In the genomic region with DNA sequence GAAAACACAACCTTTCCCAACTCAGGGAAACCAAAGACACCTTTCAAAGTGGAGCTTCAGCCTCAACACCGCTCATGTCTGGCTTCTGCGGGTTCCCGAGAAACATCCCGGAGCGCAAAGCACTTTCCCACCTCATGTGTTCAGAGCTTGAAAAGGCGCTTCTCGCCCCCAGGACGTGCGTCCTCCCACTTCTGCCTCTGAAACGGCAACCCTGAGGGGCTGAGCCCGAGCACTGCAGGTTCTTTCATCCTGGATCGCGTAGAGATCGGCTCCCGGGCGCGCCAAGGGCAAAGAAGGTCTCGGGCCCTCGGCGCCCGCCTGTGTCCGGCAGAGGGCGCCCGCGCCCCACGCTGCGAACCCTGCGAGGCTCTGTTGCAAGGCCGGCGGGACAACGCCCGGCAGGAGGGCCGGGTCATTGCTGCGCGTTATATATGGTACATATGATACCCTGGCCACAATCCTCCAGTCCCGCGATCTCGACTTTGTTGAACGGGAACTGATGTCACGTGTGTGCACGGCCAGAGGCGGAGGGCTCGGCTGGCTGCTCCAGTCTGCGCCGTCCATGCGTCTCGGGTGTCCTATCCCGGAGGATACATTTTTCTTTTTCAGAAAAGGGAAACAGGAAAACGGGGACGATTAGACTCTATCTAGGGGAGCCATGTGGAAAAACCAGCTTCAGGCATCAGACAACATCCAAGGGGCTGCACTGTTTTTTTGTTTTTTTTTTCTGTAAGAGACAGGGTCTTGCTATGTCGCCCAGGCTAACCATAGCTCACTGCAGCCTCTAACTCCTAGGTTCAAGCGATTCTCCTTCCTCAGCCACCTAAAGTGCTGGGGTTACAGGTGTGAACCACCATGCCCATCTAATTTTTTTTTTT, we compare ENCODE assay signal across 1 cellular context.
TF ChIP-seq lines count a peak whose summit lies in the region.

No MANE protein-coding gene starts in this region.

TF ChIP-seq in HepG2, 621 proteins besides CTCF, POLR2A, EP300 and RAD21 (continued from another document and continues in another):
- TF ChIP-seq, protein P1, sequence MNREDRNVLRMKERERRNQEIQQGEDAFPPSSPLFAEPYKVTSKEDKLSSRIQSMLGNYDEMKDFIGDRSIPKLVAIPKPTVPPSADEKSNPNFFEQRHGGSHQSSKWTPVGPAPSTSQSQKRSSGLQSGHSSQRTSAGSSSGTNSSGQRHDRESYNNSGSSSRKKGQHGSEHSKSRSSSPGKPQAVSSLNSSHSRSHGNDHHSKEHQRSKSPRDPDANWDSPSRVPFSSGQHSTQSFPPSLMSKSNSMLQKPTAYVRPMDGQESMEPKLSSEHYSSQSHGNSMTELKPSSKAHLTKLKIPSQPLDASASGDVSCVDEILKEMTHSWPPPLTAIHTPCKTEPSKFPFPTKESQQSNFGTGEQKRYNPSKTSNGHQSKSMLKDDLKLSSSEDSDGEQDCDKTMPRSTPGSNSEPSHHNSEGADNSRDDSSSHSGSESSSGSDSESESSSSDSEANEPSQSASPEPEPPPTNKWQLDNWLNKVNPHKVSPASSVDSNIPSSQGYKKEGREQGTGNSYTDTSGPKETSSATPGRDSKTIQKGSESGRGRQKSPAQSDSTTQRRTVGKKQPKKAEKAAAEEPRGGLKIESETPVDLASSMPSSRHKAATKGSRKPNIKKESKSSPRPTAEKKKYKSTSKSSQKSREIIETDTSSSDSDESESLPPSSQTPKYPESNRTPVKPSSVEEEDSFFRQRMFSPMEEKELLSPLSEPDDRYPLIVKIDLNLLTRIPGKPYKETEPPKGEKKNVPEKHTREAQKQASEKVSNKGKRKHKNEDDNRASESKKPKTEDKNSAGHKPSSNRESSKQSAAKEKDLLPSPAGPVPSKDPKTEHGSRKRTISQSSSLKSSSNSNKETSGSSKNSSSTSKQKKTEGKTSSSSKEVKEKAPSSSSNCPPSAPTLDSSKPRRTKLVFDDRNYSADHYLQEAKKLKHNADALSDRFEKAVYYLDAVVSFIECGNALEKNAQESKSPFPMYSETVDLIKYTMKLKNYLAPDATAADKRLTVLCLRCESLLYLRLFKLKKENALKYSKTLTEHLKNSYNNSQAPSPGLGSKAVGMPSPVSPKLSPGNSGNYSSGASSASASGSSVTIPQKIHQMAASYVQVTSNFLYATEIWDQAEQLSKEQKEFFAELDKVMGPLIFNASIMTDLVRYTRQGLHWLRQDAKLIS (CRISPR knock-in tag; IDR thresholded peaks at IDR 0.05): no peak
- TF ChIP-seq, protein P2, sequence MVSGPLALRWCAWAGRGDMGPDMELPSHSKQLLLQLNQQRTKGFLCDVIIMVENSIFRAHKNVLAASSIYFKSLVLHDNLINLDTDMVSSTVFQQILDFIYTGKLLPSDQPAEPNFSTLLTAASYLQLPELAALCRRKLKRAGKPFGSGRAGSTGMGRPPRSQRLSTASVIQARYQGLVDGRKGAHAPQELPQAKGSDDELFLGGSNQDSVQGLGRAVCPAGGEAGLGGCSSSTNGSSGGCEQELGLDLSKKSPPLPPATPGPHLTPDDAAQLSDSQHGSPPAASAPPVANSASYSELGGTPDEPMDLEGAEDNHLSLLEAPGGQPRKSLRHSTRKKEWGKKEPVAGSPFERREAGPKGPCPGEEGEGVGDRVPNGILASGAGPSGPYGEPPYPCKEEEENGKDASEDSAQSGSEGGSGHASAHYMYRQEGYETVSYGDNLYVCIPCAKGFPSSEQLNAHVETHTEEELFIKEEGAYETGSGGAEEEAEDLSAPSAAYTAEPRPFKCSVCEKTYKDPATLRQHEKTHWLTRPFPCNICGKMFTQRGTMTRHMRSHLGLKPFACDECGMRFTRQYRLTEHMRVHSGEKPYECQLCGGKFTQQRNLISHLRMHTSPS (CRISPR knock-in tag; IDR thresholded peaks at IDR 0.05; ENCODE audit: low read depth): no peak; the same call in 1 of the 2 replicates
- peak; percentile 71 for TF ChIP-seq SOX5 (CRISPR knock-in tag; IDR thresholded peaks at IDR 0.05; ENCODE audit: borderline replicate concordance)
- TF ChIP-seq, protein P3, sequence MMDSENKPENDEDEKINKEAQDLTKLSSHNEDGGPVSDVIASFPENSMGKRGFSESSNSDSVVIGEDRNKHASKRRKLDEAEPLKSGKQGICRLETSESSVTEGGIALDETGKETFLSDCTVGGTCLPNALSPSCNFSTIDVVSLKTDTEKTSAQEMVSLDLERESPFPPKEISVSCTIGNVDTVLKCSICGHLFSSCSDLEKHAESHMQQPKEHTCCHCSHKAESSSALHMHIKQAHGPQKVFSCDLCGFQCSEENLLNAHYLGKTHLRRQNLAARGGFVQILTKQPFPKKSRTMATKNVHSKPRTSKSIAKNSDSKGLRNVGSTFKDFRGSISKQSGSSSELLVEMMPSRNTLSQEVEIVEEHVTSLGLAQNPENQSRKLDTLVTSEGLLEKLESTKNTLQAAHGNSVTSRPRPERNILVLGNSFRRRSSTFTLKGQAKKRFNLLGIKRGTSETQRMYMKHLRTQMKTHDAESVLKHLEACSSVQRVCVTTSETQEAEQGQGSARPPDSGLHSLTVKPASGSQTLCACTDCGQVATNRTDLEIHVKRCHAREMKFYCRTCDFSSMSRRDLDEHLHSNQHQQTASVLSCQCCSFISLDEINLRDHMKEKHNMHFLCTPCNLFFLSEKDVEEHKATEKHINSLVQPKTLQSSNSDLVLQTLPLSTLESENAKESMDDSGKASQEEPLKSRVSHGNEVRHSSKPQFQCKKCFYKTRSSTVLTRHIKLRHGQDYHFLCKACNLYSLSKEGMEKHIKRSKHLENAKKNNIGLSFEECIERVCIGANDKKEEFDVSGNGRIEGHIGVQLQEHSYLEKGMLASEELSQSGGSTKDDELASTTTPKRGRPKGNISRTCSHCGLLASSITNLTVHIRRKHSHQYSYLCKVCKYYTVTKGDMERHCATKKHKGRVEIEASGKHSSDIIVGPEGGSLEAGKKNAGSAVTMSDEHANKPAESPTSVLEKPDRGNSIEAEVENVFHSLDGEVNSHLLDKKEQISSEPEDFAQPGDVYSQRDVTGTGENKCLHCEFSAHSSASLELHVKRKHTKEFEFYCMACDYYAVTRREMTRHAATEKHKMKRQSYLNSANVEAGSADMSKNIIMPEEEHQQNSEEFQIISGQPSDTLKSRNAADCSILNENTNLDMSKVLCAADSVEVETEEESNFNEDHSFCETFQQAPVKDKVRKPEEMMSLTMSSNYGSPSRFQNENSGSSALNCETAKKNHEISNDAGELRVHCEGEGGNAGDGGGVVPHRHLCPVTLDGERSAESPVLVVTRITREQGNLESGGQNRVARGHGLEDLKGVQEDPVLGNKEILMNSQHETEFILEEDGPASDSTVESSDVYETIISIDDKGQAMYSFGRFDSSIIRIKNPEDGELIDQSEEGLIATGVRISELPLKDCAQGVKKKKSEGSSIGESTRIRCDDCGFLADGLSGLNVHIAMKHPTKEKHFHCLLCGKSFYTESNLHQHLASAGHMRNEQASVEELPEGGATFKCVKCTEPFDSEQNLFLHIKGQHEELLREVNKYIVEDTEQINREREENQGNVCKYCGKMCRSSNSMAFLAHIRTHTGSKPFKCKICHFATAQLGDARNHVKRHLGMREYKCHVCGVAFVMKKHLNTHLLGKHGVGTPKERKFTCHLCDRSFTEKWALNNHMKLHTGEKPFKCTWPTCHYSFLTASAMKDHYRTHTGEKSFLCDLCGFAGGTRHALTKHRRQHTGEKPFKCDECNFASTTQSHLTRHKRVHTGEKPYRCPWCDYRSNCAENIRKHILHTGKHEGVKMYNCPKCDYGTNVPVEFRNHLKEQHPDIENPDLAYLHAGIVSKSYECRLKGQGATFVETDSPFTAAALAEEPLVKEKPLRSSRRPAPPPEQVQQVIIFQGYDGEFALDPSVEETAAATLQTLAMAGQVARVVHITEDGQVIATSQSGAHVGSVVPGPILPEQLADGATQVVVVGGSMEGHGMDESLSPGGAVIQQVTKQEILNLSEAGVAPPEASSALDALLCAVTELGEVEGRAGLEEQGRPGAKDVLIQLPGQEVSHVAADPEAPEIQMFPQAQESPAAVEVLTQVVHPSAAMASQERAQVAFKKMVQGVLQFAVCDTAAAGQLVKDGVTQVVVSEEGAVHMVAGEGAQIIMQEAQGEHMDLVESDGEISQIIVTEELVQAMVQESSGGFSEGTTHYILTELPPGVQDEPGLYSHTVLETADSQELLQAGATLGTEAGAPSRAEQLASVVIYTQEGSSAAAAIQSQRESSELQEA (CRISPR knock-in tag; IDR thresholded peaks at IDR 0.05; ENCODE audit: not compliant biosample characterization): peak; percentile 86
- TF ChIP-seq STAG1 (CRISPR knock-in tag; IDR thresholded peaks at IDR 0.05): peak; percentile 100
- TF ChIP-seq, protein P4, sequence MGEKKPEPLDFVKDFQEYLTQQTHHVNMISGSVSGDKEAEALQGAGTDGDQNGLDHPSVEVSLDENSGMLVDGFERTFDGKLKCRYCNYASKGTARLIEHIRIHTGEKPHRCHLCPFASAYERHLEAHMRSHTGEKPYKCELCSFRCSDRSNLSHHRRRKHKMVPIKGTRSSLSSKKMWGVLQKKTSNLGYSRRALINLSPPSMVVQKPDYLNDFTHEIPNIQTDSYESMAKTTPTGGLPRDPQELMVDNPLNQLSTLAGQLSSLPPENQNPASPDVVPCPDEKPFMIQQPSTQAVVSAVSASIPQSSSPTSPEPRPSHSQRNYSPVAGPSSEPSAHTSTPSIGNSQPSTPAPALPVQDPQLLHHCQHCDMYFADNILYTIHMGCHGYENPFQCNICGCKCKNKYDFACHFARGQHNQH (CRISPR knock-in tag; IDR thresholded peaks at IDR 0.05): peak; percentile 97
- 0 out of 2 replicates have a peak, but pooled peaks have one; percentile 70 for TF ChIP-seq KDM4B (CRISPR knock-in tag; IDR thresholded peaks at IDR 0.05)
- TF ChIP-seq ZNF605 (CRISPR knock-in tag; IDR thresholded peaks at IDR 0.05): peak; percentile 65; the same call in 1 of the 2 replicates
- TF ChIP-seq, protein P5, sequence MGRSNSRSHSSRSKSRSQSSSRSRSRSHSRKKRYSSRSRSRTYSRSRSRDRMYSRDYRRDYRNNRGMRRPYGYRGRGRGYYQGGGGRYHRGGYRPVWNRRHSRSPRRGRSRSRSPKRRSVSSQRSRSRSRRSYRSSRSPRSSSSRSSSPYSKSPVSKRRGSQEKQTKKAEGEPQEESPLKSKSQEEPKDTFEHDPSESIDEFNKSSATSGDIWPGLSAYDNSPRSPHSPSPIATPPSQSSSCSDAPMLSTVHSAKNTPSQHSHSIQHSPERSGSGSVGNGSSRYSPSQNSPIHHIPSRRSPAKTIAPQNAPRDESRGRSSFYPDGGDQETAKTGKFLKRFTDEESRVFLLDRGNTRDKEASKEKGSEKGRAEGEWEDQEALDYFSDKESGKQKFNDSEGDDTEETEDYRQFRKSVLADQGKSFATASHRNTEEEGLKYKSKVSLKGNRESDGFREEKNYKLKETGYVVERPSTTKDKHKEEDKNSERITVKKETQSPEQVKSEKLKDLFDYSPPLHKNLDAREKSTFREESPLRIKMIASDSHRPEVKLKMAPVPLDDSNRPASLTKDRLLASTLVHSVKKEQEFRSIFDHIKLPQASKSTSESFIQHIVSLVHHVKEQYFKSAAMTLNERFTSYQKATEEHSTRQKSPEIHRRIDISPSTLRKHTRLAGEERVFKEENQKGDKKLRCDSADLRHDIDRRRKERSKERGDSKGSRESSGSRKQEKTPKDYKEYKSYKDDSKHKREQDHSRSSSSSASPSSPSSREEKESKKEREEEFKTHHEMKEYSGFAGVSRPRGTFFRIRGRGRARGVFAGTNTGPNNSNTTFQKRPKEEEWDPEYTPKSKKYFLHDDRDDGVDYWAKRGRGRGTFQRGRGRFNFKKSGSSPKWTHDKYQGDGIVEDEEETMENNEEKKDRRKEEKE (IDR thresholded peaks at IDR 0.05): no peak
- TF ChIP-seq KLF9 (CRISPR knock-in tag; IDR thresholded peaks at IDR 0.05; ENCODE audit: low read depth): peak; percentile 29; the same call in 1 of the 2 replicates
- TF ChIP-seq MIER2 (CRISPR knock-in tag; IDR thresholded peaks at IDR 0.05): peak; percentile 83; the same call in 1 of the 2 replicates
- TF ChIP-seq, protein P6, sequence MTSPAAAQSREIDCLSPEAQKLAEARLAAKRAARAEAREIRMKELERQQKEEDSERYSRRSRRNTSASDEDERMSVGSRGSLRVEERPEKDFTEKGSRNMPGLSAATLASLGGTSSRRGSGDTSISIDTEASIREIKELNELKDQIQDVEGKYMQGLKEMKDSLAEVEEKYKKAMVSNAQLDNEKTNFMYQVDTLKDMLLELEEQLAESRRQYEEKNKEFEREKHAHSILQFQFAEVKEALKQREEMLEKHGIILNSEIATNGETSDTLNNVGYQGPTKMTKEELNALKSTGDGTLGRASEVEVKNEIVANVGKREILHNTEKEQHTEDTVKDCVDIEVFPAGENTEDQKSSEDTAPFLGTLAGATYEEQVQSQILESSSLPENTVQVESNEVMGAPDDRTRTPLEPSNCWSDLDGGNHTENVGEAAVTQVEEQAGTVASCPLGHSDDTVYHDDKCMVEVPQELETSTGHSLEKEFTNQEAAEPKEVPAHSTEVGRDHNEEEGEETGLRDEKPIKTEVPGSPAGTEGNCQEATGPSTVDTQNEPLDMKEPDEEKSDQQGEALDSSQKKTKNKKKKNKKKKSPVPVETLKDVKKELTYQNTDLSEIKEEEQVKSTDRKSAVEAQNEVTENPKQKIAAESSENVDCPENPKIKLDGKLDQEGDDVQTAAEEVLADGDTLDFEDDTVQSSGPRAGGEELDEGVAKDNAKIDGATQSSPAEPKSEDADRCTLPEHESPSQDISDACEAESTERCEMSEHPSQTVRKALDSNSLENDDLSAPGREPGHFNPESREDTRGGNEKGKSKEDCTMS (CRISPR knock-in tag; conservative IDR thresholded peaks at IDR 0.05): 0 out of 2 replicates have a peak, but pooled peaks have one; percentile 42
- no peak for TF ChIP-seq JUN (CRISPR knock-in tag; IDR thresholded peaks at IDR 0.05)
- TF ChIP-seq, protein P7, sequence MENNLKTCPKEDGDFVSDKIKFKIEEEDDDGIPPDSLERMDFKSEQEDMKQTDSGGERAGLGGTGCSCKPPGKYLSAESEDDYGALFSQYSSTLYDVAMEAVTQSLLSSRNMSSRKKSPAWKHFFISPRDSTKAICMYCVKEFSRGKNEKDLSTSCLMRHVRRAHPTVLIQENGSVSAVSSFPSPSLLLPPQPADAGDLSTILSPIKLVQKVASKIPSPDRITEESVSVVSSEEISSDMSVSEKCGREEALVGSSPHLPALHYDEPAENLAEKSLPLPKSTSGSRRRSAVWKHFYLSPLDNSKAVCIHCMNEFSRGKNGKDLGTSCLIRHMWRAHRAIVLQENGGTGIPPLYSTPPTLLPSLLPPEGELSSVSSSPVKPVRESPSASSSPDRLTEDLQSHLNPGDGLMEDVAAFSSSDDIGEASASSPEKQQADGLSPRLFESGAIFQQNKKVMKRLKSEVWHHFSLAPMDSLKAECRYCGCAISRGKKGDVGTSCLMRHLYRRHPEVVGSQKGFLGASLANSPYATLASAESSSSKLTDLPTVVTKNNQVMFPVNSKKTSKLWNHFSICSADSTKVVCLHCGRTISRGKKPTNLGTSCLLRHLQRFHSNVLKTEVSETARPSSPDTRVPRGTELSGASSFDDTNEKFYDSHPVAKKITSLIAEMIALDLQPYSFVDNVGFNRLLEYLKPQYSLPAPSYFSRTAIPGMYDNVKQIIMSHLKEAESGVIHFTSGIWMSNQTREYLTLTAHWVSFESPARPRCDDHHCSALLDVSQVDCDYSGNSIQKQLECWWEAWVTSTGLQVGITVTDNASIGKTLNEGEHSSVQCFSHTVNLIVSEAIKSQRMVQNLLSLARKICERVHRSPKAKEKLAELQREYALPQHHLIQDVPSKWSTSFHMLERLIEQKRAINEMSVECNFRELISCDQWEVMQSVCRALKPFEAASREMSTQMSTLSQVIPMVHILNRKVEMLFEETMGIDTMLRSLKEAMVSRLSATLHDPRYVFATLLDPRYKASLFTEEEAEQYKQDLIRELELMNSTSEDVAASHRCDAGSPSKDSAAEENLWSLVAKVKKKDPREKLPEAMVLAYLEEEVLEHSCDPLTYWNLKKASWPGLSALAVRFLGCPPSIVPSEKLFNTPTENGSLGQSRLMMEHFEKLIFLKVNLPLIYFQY (CRISPR knock-in tag; IDR thresholded peaks at IDR 0.05; ENCODE audit: borderline replicate concordance): peak; percentile 67; the same call in 1 of the 2 replicates
- peak; percentile 44 for TF ChIP-seq HMG20A (CRISPR knock-in tag; IDR thresholded peaks at IDR 0.05; ENCODE audit: borderline replicate concordance)
- TF ChIP-seq PCBP1 (IDR thresholded peaks at IDR 0.05; ENCODE audit: borderline replicate concordance, low read depth, low read length): no peak
- no peak for TF ChIP-seq TCF7L2 (IDR thresholded peaks at IDR 0.05; ENCODE audit: low read depth, low read length)
- TF ChIP-seq ZNF343 (CRISPR knock-in tag; IDR thresholded peaks at IDR 0.05): peak; percentile 90
- TF ChIP-seq TEAD3 (CRISPR knock-in tag; optimal IDR thresholded peaks at IDR 0.05; ENCODE audit: borderline replicate concordance): peak; percentile 85
- peak; percentile 86 for TF ChIP-seq HOXA3 (CRISPR knock-in tag; IDR thresholded peaks at IDR 0.05)
